In the genomic region with DNA sequence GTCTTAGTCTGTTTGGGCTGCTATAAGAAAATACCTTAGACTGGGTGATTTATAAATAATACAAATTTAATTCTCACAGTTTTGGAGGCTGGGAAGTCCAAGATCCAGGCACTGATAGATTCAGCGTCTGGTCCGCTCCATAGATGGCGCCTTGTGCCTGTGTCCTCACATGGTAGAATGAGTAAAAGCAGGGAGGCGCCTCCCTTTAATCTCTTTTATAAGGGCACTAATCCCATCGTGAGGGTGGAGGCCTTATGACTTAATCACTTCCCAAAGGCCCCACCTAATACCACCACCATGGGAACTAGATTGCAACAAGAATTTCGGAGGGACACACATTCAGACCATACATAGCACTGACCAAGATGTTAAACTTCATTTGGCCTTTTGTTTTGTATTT, we compare ENCODE assay signal across 15 cellular contexts.
DNase-seq lines count a peak whose midpoint lies in the region; ATAC-seq and TF ChIP-seq lines count a peak whose summit lies in the region.
"Had no signal": no experiment of that assay in that cellular context is flagged by ENCODE, and none has a peak within 500 bp of the region (broad histone marks: within the 10 kb centered on the region; RNA-seq: fewer than 3 reads in every experiment).

No MANE protein-coding gene starts in this region.

- H3K4me3 ChIP-seq in LNCaP clone FGC (ENCODE audit: low read depth, low read length) (no peak overlapping the region), Panc1 (ENCODE audit: low read depth in 2 of 2, low read length in 2 of 2) (no peak overlapping the region)
- H3K4me3 ChIP-seq: GM12878, pancreas, testis had no signal

- DNase-seq in DMS53 (lab: John Stamatoyannopoulos, UW) (peak; percentile 47), DMS53 treated with DMSO at 0.1 percent for 48 hours (lab: John Stamatoyannopoulos, UW; ENCODE audit: unreplicated experiment) (no peak), LNCaP clone FGC (ENCODE audit: low read depth) (no peak), Panc1 (ENCODE audit: low read depth, low spot score) (no peak), foreskin keratinocyte (no peak), GM19240 (ENCODE audit: insufficient read length, low spot score) (no peak), NCI-H1436 (lab: John Stamatoyannopoulos, UW) (no peak)
- DNase-seq: 8988T; activated CD8-positive, alpha-beta memory T cell treated with anti-CD3 and anti-CD28 coated beads for 24 hours; activated effector memory CD4-positive, alpha-beta T cell treated with anti-CD3 and anti-CD28 coated beads, Interleukin-2, amount 50 U/mL, for 16 hours; pancreas; stimulated activated CD4-positive, alpha-beta T cell treated with anti-CD3 and anti-CD28 coated beads, Interleukin-15, amount 100 ng/mL, for 24 hours; testis had no signal

- POLR2A ChIA-PET in Panc1 (lab: Charles Lee) = no interaction called here

- BruUV-seq in Panc1 (replicated peaks; lab: Mats Ljungman, UMichigan) = no TSS peak

- in situ Hi-C loops in Panc1 (cut with HindIII; ENCODE audit: low pct_unique_long_range_greater_than_20kb, low sequenced_read_pairs) = no loop called here

- H3K27me3 ChIP-seq in Panc1 (ENCODE audit: control insufficient read depth, insufficient read depth, low read length) = no peaks in the 10 kb centered on the region
- no peaks in the 10 kb centered on the region for H3K27me3 ChIP-seq in foreskin keratinocyte
- H3K27me3 ChIP-seq: pancreas, testis had no signal

- H3K36me3 ChIP-seq in Panc1 (ENCODE audit: control insufficient read depth, insufficient read depth, low read length) = peaks cover 2% of the 10 kb centered on the region; the same call in 1 of the 2 replicates

- H3K27ac ChIP-seq in Panc1 (ENCODE audit: low read length) (no peak overlapping the region), foreskin keratinocyte (no peak overlapping the region)
- H3K27ac ChIP-seq: pancreas, testis had no signal

- no peaks in the 10 kb centered on the region for H3K9me3 ChIP-seq in Panc1 (ENCODE audit: control insufficient read depth, insufficient read depth, low read depth, low read length)
- H3K9me3 ChIP-seq: pancreas, testis had no signal

- CTCF ChIA-PET in Panc1 (lab: Charles Lee) = no interaction called here

- H3K4me1 ChIP-seq in Panc1 (ENCODE audit: control insufficient read depth, insufficient read depth, low read length) (no peaks in the 10 kb centered on the region), foreskin keratinocyte (no peaks in the 10 kb centered on the region)
- H3K4me1 ChIP-seq: testis had no signal

- ATAC-seq in Panc1 (no peak), foreskin keratinocyte (no peak), GM18858 (IDR thresholded peaks at IDR 0.05; ENCODE audit: unreplicated experiment) (no peak)
- ATAC-seq: GM12878 had no signal

- peak; percentile 17; the same call in 1 of the 2 replicates for TF ChIP-seq CTCF in LNCaP clone FGC (IDR thresholded peaks at IDR 0.05; ENCODE audit: control insufficient read depth, extremely low read depth, insufficient read depth)
- TF ChIP-seq CTCF in Panc1 (IDR thresholded peaks at IDR 0.05) = peak; percentile 38
- TF ChIP-seq CTCF in foreskin keratinocyte (conservative IDR thresholded peaks at IDR 0.05) = peak; percentile 39

- intact Hi-C loops in Panc1 (cut with micrococcal nuclease; ENCODE audit: unreplicated experiment) = no loop called here
